ENCODE assay signal across 8 cellular contexts in the genomic region with DNA sequence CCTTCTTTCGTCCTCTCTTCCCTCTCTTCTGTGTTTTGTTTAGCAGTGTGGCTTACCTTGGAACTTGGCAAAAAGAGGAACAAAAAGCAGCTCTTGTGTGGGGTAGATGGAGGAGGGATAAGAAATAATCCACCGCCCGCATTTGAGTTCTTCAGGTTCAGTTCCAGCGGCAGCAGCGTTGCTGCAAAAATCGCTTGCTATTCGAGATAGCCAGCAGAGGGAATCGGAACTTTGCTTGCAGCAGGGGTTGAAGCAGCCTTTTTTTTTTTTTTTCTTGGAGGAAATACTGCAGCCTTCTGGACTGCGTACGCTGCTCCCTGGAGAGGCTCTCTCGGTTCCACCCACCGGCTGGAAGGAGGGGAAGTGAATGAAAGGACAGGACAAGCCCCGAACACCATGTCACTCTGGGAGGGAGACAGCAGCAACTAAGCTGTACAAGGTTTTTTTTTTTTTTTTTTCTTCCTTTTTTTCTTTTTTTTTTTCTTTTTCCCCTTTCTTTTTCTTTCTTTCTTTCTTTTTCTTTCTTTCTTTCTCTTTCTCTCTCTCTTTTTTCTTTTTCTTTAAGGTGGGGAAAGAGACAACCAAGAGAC. TPM values are rescaled to one million over a fixed set of nuclear protein-coding genes. Genes with fewer than 3 reads are reported as not detected.
DNase-seq lines count a peak whose midpoint lies in the region; ATAC-seq, FAIRE-seq and TF ChIP-seq lines count a peak whose summit lies in the region.

Gene RBMS3 (plus strand): TSS at position 397 of the 590 bp plus-strand sequence.

- TF ChIP-seq RAD21 in H1 (IDR thresholded peaks at IDR 0.05 in 1 of 2, conservative IDR thresholded peaks at IDR 0.05 in 1 of 2; ENCODE audit: low read depth in 2 of 2, low read length in 2 of 2) = peak; percentile 50 to 61
- TF ChIP-seq RAD21 in liver (IDR thresholded peaks at IDR 0.05) = peak; percentile 78 to 79

- H3K27ac ChIP-seq in CD4-positive, CD25-positive, alpha-beta regulatory T cell (ENCODE audit: insufficient read depth, low read length, poor library complexity, severe bottlenecking) = peak within 1 kb of the TSS; percentile 75
- H3K27ac ChIP-seq in H1 (ENCODE audit: low read depth, low read length) (peak within 1 kb of the TSS; percentile 55; the same call in 1 of the 2 replicates), liver (ENCODE audit: low read depth in 1 of 2, low read length in 2 of 2) (peak within 1 kb of the TSS; percentile 0 to 59)

- H3K18ac ChIP-seq in H1 (ENCODE audit: extremely low read depth, low read length) = peak within 1 kb of the TSS; percentile 88; the same call in 1 of the 2 replicates

- H4K91ac ChIP-seq in H1 (replicated peaks; ENCODE audit: insufficient read length, low read length) = peak within 1 kb of the TSS; percentile 44

- no peaks in the 10 kb centered on the region for H3K27me3 ChIP-seq in CD4-positive, CD25-positive, alpha-beta regulatory T cell (ENCODE audit: control insufficient read depth, insufficient read depth, low read length)
- H3K27me3 ChIP-seq in H1 (replicated peaks in 1 of 4; ENCODE audit: control insufficient read depth in 3 of 4, extremely low read depth in 1 of 4, insufficient read depth in 3 of 4, low read length in 3 of 4) (no peaks in the 10 kb centered on the region), liver (ENCODE audit: control insufficient read depth in 4 of 4, insufficient read depth in 4 of 4, low read length in 3 of 4) (peaks cover 0 to 11% (median 3%) of the 10 kb centered on the region in 4 donors)

- H4K20me1 ChIP-seq in H1 (replicated peaks in 1 of 2; ENCODE audit: control insufficient read depth in 1 of 2, insufficient read depth in 2 of 2, low read length in 2 of 2) = no peaks in the 10 kb centered on the region

- no peaks in the 10 kb centered on the region for H3K9me3 ChIP-seq in CD4-positive, CD25-positive, alpha-beta regulatory T cell (ENCODE audit: control insufficient read depth in 2 of 2, low read length in 2 of 2)
- H3K9me3 ChIP-seq in H1 (ENCODE audit: insufficient read depth in 2 of 2, low read depth in 1 of 2, low read length in 1 of 2) (no peaks in the 10 kb centered on the region), liver (ENCODE audit: control insufficient read depth in 4 of 4, low read length in 3 of 4) (no peaks in the 10 kb centered on the region)

- H2BK12ac ChIP-seq in H1 (ENCODE audit: low read depth, low read length) = peak within 1 kb of the TSS; percentile 69; the same call in 1 of the 2 replicates

- H3K23ac ChIP-seq in H1 (ENCODE audit: insufficient read length) = no peak within 1 kb of the TSS

- peak; percentile 36 to 39 for ATAC-seq in CD4-positive, CD25-positive, alpha-beta regulatory T cell (ENCODE audit: low read depth in 2 of 2)
- ATAC-seq in GM18511 (IDR thresholded peaks at IDR 0.05; ENCODE audit: unreplicated experiment) (peak; percentile 42), HG03520 (IDR thresholded peaks at IDR 0.05; ENCODE audit: unreplicated experiment) (peak; percentile 42), GM21723 (IDR thresholded peaks at IDR 0.05; ENCODE audit: unreplicated experiment) (no peak)
- ATAC-seq in stimulated activated naive CD8-positive, alpha-beta T cell treated with anti-CD3 and anti-CD28 coated beads, Interleukin-15, Interleukin-2, amounts not matched to agents 100 U/mL and 50 U/mL, for 24 hours = no peak

- H3K23me2 ChIP-seq in H1 (ENCODE audit: low read depth, low read length) = peaks cover 2% of the 10 kb centered on the region

- H2AFZ ChIP-seq in H1 (ENCODE audit: low read length) = peak within 1 kb of the TSS; percentile 100

- WGBS in H1 (ENCODE audit: extremely low coverage in 1 of 2, insufficient coverage in 1 of 2, insufficient read length in 1 of 2, insufficient replicate concordance in 2 of 2, low coverage in 1 of 2, low lambda C conversion rate in 2 of 2, missing lambda C conversion rate in 1 of 2), 2 experiments = 7% methylated on average over 13 of the region's 13 CpGs; no CpG with 5 or more reads in 1 of the 2 experiments
- 4% methylated on average over 13 of the region's 13 CpGs for WGBS in liver

- H3K4me2 ChIP-seq in H1 (ENCODE audit: insufficient read depth in 1 of 2, low read depth in 2 of 2, low read length in 2 of 2) = peak within 1 kb of the TSS; percentile 81 to 83

- no peaks in the 10 kb centered on the region for H3K79me1 ChIP-seq in H1 (ENCODE audit: low read depth, low read length)

- TF ChIP-seq CTCF in H1 (IDR thresholded peaks at IDR 0.05; ENCODE audit: control extremely low read depth in 1 of 3, insufficient read depth in 1 of 3, low read depth in 1 of 3, low read length in 3 of 3) = peak in 2 of 3 experiments; percentile 31; a peak in 3 of 4 replicates
- TF ChIP-seq CTCF in liver (IDR thresholded peaks at IDR 0.05; ENCODE audit: low read depth, low read length, missing input control) = peak; percentile 34

- peak within 1 kb of the TSS; percentile 89 to 99 (median 94) for H3K4me3 Mint-ChIP-seq in CD4-positive, CD25-positive, alpha-beta regulatory T cell

- POLR2A ChIA-PET in H1 (lab: Charles Lee; ENCODE audit: partially characterized antibody) = interaction anchor here (0.7 to 1.3 kb wide), 2 partner anchors 13 to 15 kb away, joined by 3 to 4 read pairs; no protein-coding TSS in a partner anchor

- H3K27ac Mint-ChIP-seq in CD4-positive, CD25-positive, alpha-beta regulatory T cell = peak within 1 kb of the TSS; percentile 74 to 94 (median 90)

- no peak for FAIRE-seq in H1 (lab: Jason Lieb, UNC)

- H3K4me1 ChIP-seq in CD4-positive, CD25-positive, alpha-beta regulatory T cell (ENCODE audit: control insufficient read depth, insufficient read depth, low read length, poor library complexity, severe bottlenecking) = peaks cover 8% of the 10 kb centered on the region
- H3K4me1 ChIP-seq in H1 (replicated peaks in 1 of 4; ENCODE audit: control insufficient read depth in 3 of 4, insufficient read depth in 4 of 4, low read length in 3 of 4) (peaks cover 0 to 20% (median 8%) of the 10 kb centered on the region in 4 experiments; a peak in 3 of 7 replicates), liver (ENCODE audit: control insufficient read depth in 4 of 4, insufficient read depth in 4 of 4, low read length in 3 of 4) (peaks cover 0 to 12% (median 3%) of the 10 kb centered on the region in 4 donors)

- H3K4me1 Mint-ChIP-seq in CD4-positive, CD25-positive, alpha-beta regulatory T cell = peaks cover 6 to 33% (median 21%) of the 10 kb centered on the region in 4 donors

- H3K9ac ChIP-seq in H1 (replicated peaks in 1 of 4; ENCODE audit: extremely low read depth in 1 of 4, low read depth in 3 of 4, low read length in 3 of 4) = peak within 1 kb of the TSS in 1 of 4 experiments; percentile 56; a peak in 1 of 7 replicates
- peak within 1 kb of the TSS; percentile 10 to 72 for H3K9ac ChIP-seq in liver (ENCODE audit: low read depth in 1 of 2, low read length in 2 of 2)

- H4K5ac ChIP-seq in H1 (ENCODE audit: insufficient read length, low read depth, low read length) = no peak within 1 kb of the TSS

- DNase-seq in CD4-positive, CD25-positive, alpha-beta regulatory T cell = peak; percentile 5 to 78 (median 49)
- peak; percentile 56 for DNase-seq in SKM-1 treated with dmso at 0.1 percent for 144 hours (lab: John Stamatoyannopoulos, UW; ENCODE audit: unreplicated experiment)
- DNase-seq in H1 (ENCODE audit: low read depth in 1 of 2, low spot score in 2 of 2) = peak; percentile 54 to 57
- peak; percentile 7 for DNase-seq in stimulated activated naive CD8-positive, alpha-beta T cell treated with anti-CD3 and anti-CD28 coated beads, Interleukin-15, Interleukin-2, amounts not matched to agents 100 U/mL and 50 U/mL, for 24 hours

- no peak within 1 kb of the TSS for H3K56ac ChIP-seq in H1 (replicated peaks; ENCODE audit: insufficient read length, low read depth, low read length)

- CTCF ChIA-PET in H1 (lab: Charles Lee; ENCODE audit: partially characterized antibody) = interaction anchor here (0.6 to 1.4 kb wide), 6 partner anchors 17 to 618 kb away, joined by 3 read pairs; no protein-coding TSS in a partner anchor

- TF ChIP-seq EP300 in H1 (IDR thresholded peaks at IDR 0.05; ENCODE audit: borderline replicate concordance in 1 of 2, low read depth in 2 of 2, low read length in 2 of 2) = no peak

- H3K14ac ChIP-seq in H1 (ENCODE audit: insufficient read length) = no peak within 1 kb of the TSS

- H3K27me3 Mint-ChIP-seq in CD4-positive, CD25-positive, alpha-beta regulatory T cell = no peaks in the 10 kb centered on the region

- no peak within 1 kb of the TSS for H2AK5ac ChIP-seq in H1 (ENCODE audit: low read depth, low read length)

- no peaks in the 10 kb centered on the region for H3K9me3 Mint-ChIP-seq in CD4-positive, CD25-positive, alpha-beta regulatory T cell

- peak within 1 kb of the TSS; percentile 63 for H2BK20ac ChIP-seq in H1 (ENCODE audit: low read length)

- H4K8ac ChIP-seq in H1 (ENCODE audit: extremely low read depth, insufficient read depth, low read length) = no peak within 1 kb of the TSS

- H2BK5ac ChIP-seq in H1 (ENCODE audit: low read depth, low read length) = 0 out of 2 replicates have a peak within 1 kb of the TSS, but pooled peaks have one; percentile 85

- no peak for TF ChIP-seq POLR2A in H1 (IDR thresholded peaks at IDR 0.05; ENCODE audit: control extremely low read depth in 1 of 2, low read depth in 2 of 2, low read length in 2 of 2)

- 0 out of 2 replicates have a peak within 1 kb of the TSS, but pooled peaks have one; percentile 73 for H2BK15ac ChIP-seq in H1 (ENCODE audit: low read length)

- no peaks in the 10 kb centered on the region for H3K79me2 ChIP-seq in H1 (ENCODE audit: control insufficient read depth in 1 of 2, insufficient read depth in 2 of 2, low read length in 2 of 2)

- peak within 1 kb of the TSS; percentile 85 for H3K4me3 ChIP-seq in CD4-positive, CD25-positive, alpha-beta regulatory T cell (ENCODE audit: low read depth, low read length)
- peak within 1 kb of the TSS; percentile 27 to 65 (median 32) for H3K4me3 ChIP-seq in H1 (ENCODE audit: extremely low read depth in 1 of 4, insufficient read depth in 2 of 4, low read depth in 3 of 4, low read length in 4 of 4)
- H3K4me3 ChIP-seq in liver (ENCODE audit: low read depth in 1 of 3, low read length in 3 of 3) = peak within 1 kb of the TSS; percentile 0 to 57 (median 48)

- H3K4ac ChIP-seq in H1 (replicated peaks; ENCODE audit: insufficient read length, low read depth, low read length) = no peak within 1 kb of the TSS

- H3K36me3 ChIP-seq in CD4-positive, CD25-positive, alpha-beta regulatory T cell (ENCODE audit: control insufficient read depth, insufficient read depth, low read length) = no peaks in the 10 kb centered on the region
- H3K36me3 ChIP-seq in H1 (ENCODE audit: control insufficient read depth in 2 of 4, insufficient read depth in 4 of 4, low read length in 3 of 4) (no peaks in the 10 kb centered on the region), liver (ENCODE audit: control insufficient read depth in 4 of 4, insufficient read depth in 3 of 4, low read depth in 1 of 4, low read length in 3 of 4) (no peaks in the 10 kb centered on the region)

- peak within 1 kb of the TSS; percentile 44 for H2BK120ac ChIP-seq in H1 (replicated peaks; ENCODE audit: low read depth, low read length)

- H3K36me3 Mint-ChIP-seq in CD4-positive, CD25-positive, alpha-beta regulatory T cell = no peaks in the 10 kb centered on the region

RNA-seq across cellular contexts. Expression of gene RBMS3, which starts in this region (rescaled TPM):
- 5.9 TPM for total RNA-seq in CD4-positive, CD25-positive, alpha-beta regulatory T cell
- polyA plus RNA-seq in CD4-positive, CD25-positive, alpha-beta regulatory T cell = 10 to 100 TPM in 1 of 4 donors, 1 to 10 TPM in 3; 5.2 to 18.8 (median 9.0) TPM
- 5.4 and 6.9 TPM in 2 replicates for total RNA-seq in H1 (2021; fragmentation: NEBNext Ultra II Directional; extraction: Animal tissue kit (Norgen Biotek cat#: 25700))
- polyA plus RNA-seq in H1 (2011; rRNA removed) (3.7 and 4.2 TPM in 2 replicates), liver (10 to 100 TPM in 1 of 2 donors, 1 to 10 TPM in 1; 1.2 to 11.9 TPM)
- polyA plus RNA-seq in H1 (2011; cell fraction: cytosol; rRNA removed) = 4.6 TPM
- polyA plus RNA-seq in H1 (2011; cell fraction: nucleus; rRNA removed) = 6.0 TPM
- polyA plus RNA-seq in H1 (2012, experiment 1 of 2) = 3.8 to 6.0 TPM (median 4.7 TPM) in 4 replicates
- 0.20 TPM for polyA plus RNA-seq in H1 (2012, experiment 2 of 2)
- 4.4 TPM for polyA plus RNA-seq in H1 (2013, experiment 1 of 2)
- 4.1 TPM for polyA plus RNA-seq in H1 (2013, experiment 2 of 2)
- 9.0 and 12.2 TPM in 2 replicates for polyA minus RNA-seq in H1 (2011; rRNA and poly(A)+ RNA removed)
- polyA minus RNA-seq in H1 (2011; cell fraction: cytosol; rRNA and poly(A)+ RNA removed) = 1.2 TPM
- 18.6 TPM for polyA minus RNA-seq in H1 (2011; cell fraction: nucleus; rRNA and poly(A)+ RNA removed)
- total RNA-seq in liver = 10 to 100 TPM in 1 of 2 donors, 1 to 10 TPM in 1; 6.8 to 14.9 TPM

Comparison
In these comparisons a context has a peak if more than half of its experiments do, and no peak if none do; other contexts are left out.
1. ATAC-seq: peak in CD4-positive, CD25-positive, alpha-beta regulatory T cell (2 of 2), GM18511 (single experiment) and HG03520 (single experiment); none in stimulated activated naive CD8-positive, alpha-beta T cell treated with anti-CD3 and anti-CD28 coated beads, Interleukin-15, Interleukin-2, amounts not matched to agents 100 U/mL and 50 U/mL, for 24 hours (single experiment) and GM21723 (single experiment).
2. H3K4me3 ChIP-seq: peak in every context shown above with its lines; median percentile 85 in CD4-positive, CD25-positive, alpha-beta regulatory T cell; 48 in liver; 32 in H1.
3. Peak in every context shown above with its lines, with median percentiles within 50 percentile points of each other: DNase-seq and H3K27ac ChIP-seq.